11 cellular contexts compared by ENCODE assay signal in genomic region chr12:48883305-48884171, GRCh38. TPM values are rescaled to one million over a fixed set of nuclear protein-coding genes. Genes with fewer than 3 reads are reported as not detected.
DNase-seq lines count a peak whose midpoint lies in the region; ATAC-seq, FAIRE-seq and TF ChIP-seq lines count a peak whose summit lies in the region.
"Had no signal": no experiment of that assay in that cellular context is flagged by ENCODE, and none has a peak within 500 bp of the region (broad histone marks: within the 10 kb centered on the region; RNA-seq: fewer than 3 reads in every experiment).

No MANE protein-coding gene starts in this region.

- no peaks in the 10 kb centered on the region for H3K9me3 ChIP-seq in astrocyte (ENCODE audit: insufficient read depth, low read depth, low read length)

- H3K27me3 ChIP-seq in astrocyte (ENCODE audit: insufficient read depth, low read length) = peaks cover 15% of the 10 kb centered on the region

- ATAC-seq in left lobe of liver (peak; percentile 88), HG02973 (IDR thresholded peaks at IDR 0.05; ENCODE audit: unreplicated experiment) (no peak)
- ATAC-seq in stimulated activated effector memory CD8-positive, alpha-beta T cell treated with anti-CD3 and anti-CD28 coated beads, Interleukin-12 subunit alpha, Interleukin-12 subunit beta, amount 100 ng/mL, for 72 hours = no peak
- ATAC-seq: activated CD4-positive, CD25-positive, alpha-beta regulatory T cell treated with anti-CD3 and anti-CD28 coated beads, Interleukin-2, amount 50 U/mL, for 24 hours had no signal

- H3K36me3 Mint-ChIP-seq in astrocyte (ENCODE audit: low read depth, unreplicated experiment) = no peaks in the 10 kb centered on the region
- H3K36me3 Mint-ChIP-seq in stimulated activated effector memory CD8-positive, alpha-beta T cell treated with anti-CD3 and anti-CD28 coated beads, Interleukin-12 subunit alpha, Interleukin-12 subunit beta, amount 100 ng/mL, for 72 hours = no peaks in the 10 kb centered on the region

- no peaks in the 10 kb centered on the region for H3K79me2 ChIP-seq in astrocyte (ENCODE audit: insufficient read depth, low read length)

- H4K20me1 ChIP-seq in astrocyte (ENCODE audit: insufficient read depth, low read length) = no peaks in the 10 kb centered on the region

- no peak for TF ChIP-seq CTCF in astrocyte (IDR thresholded peaks at IDR 0.05; ENCODE audit: insufficient read depth, low read depth, low read length)

- peaks cover 8% of the 10 kb centered on the region for H3K27me3 Mint-ChIP-seq in astrocyte (ENCODE audit: low read depth, unreplicated experiment)

- H3K27ac Mint-ChIP-seq in astrocyte (ENCODE audit: unreplicated experiment) = peak overlapping the region; percentile 93
- peak overlapping the region; percentile 67 for H3K27ac Mint-ChIP-seq in stimulated activated effector memory CD8-positive, alpha-beta T cell treated with anti-CD3 and anti-CD28 coated beads, Interleukin-12 subunit alpha, Interleukin-12 subunit beta, amount 100 ng/mL, for 72 hours

- DNase-seq in NCI-H748 (lab: John Stamatoyannopoulos, UW; ENCODE audit: unreplicated experiment) = peak; percentile 65
- DNase-seq in NCI-H748 treated with DMSO at 0.1 percent for 48 hours (lab: John Stamatoyannopoulos, UW) = no peak
- no peak for DNase-seq in astrocyte (ENCODE audit: low read depth)
- DNase-seq in left lobe of liver (ENCODE audit: low spot score) = peak; percentile 78
- DNase-seq in stimulated activated effector memory CD8-positive, alpha-beta T cell treated with anti-CD3 and anti-CD28 coated beads, Interleukin-12 subunit alpha, Interleukin-12 subunit beta, amount 100 ng/mL, for 72 hours (ENCODE audit: low spot score in 2 of 2) = no peak
- DNase-seq in NCI-H526 (lab: John Stamatoyannopoulos, UW) = no peak
- no peak for DNase-seq in kidney tubule cell (ENCODE audit: low spot score)
- DNase-seq: effector CD8-positive, alpha-beta T cell; KG1 had no signal

- no peaks in the 10 kb centered on the region for H3K36me3 ChIP-seq in astrocyte (ENCODE audit: insufficient read depth, low read length)

- no peak overlapping the region for H3K4me3 Mint-ChIP-seq in astrocyte (ENCODE audit: unreplicated experiment)
- H3K4me3 Mint-ChIP-seq in stimulated activated effector memory CD8-positive, alpha-beta T cell treated with anti-CD3 and anti-CD28 coated beads, Interleukin-12 subunit alpha, Interleukin-12 subunit beta, amount 100 ng/mL, for 72 hours = no peak overlapping the region

- H3K4me1 Mint-ChIP-seq in astrocyte (ENCODE audit: low read depth, unreplicated experiment) = peaks cover 25% of the 10 kb centered on the region
- H3K4me1 Mint-ChIP-seq in stimulated activated effector memory CD8-positive, alpha-beta T cell treated with anti-CD3 and anti-CD28 coated beads, Interleukin-12 subunit alpha, Interleukin-12 subunit beta, amount 100 ng/mL, for 72 hours = peaks cover 9% of the 10 kb centered on the region

- peaks cover 2% of the 10 kb centered on the region for H3K9me3 Mint-ChIP-seq in astrocyte (ENCODE audit: unreplicated experiment)
- H3K9me3 Mint-ChIP-seq in stimulated activated effector memory CD8-positive, alpha-beta T cell treated with anti-CD3 and anti-CD28 coated beads, Interleukin-12 subunit alpha, Interleukin-12 subunit beta, amount 100 ng/mL, for 72 hours = no peaks in the 10 kb centered on the region

- H3K4me3 ChIP-seq in astrocyte (ENCODE audit: insufficient read depth, low read depth, low read length) = no peak overlapping the region

- H2AFZ ChIP-seq in astrocyte (ENCODE audit: low read depth, low read length) = peak overlapping the region; percentile 57

- peaks cover 23% of the 10 kb centered on the region for H3K4me1 ChIP-seq in astrocyte (ENCODE audit: insufficient read depth, low read length)

- H3K27ac ChIP-seq in astrocyte (ENCODE audit: low read depth, low read length) = no peak overlapping the region

- H3K9ac ChIP-seq in astrocyte (ENCODE audit: low read length) = peak overlapping the region; percentile 67

- no peak for FAIRE-seq in astrocyte (lab: Jason Lieb, UNC)

- peak overlapping the region; percentile 1 for H3K4me2 ChIP-seq in astrocyte (ENCODE audit: low read length)

RNA-seq across cellular contexts. Expression of gene RND1, which starts 17.9 kb away (rescaled TPM):
- total RNA-seq in astrocyte (2.2 and 2.4 TPM in 2 replicates), left lobe of liver (32.0 TPM)

RNA-seq across cellular contexts. Expression of gene DDX23, which starts 31.6 kb away (rescaled TPM):
- total RNA-seq in astrocyte = 66.7 and 77.1 TPM in 2 replicates
- total RNA-seq in left lobe of liver = 33.3 TPM

RNA-seq across cellular contexts. Expression of gene FKBP11, which starts 41.8 kb away (rescaled TPM):
- 47.4 and 51.2 TPM in 2 replicates for total RNA-seq in astrocyte
- 45.0 TPM for total RNA-seq in left lobe of liver

Comparison
In these comparisons a context has a peak if more than half of its experiments do, and no peak if none do; other contexts are left out.
1. DNase-seq: peak in NCI-H748 (single experiment) and left lobe of liver (single experiment); none in NCI-H748 treated with DMSO at 0.1 percent for 48 hours (single experiment), astrocyte (single experiment), stimulated activated effector memory CD8-positive, alpha-beta T cell treated with anti-CD3 and anti-CD28 coated beads, Interleukin-12 subunit alpha, Interleukin-12 subunit beta, amount 100 ng/mL, for 72 hours (0 of 2), NCI-H526 (0 of 2) and kidney tubule cell (single experiment).